ENCODE assay signal across 10 cellular contexts in genomic region chr14:95523051-95523817, GRCh38. TPM values are rescaled to one million over a fixed set of nuclear protein-coding genes. Genes with fewer than 3 reads are reported as not detected.
DNase-seq lines count a peak whose midpoint lies in the region; ATAC-seq and TF ChIP-seq lines count a peak whose summit lies in the region.
"Had no signal": no experiment of that assay in that cellular context is flagged by ENCODE, and none has a peak within 500 bp of the region (broad histone marks: within the 10 kb centered on the region; RNA-seq: fewer than 3 reads in every experiment).

No MANE protein-coding gene starts in this region.

- peak; percentile 59 to 76 (median 73) for ATAC-seq in natural killer cell

- intact Hi-C loops in natural killer cell (cut with micrococcal nuclease): no loop called here

- H3K4me1 Mint-ChIP-seq in CD8-positive, alpha-beta memory T cell: peaks cover 69 to 84% (median 78%) of the 10 kb centered on the region in 3 donors
- peaks cover 62 to 67% of the 10 kb centered on the region in 2 donors for H3K4me1 Mint-ChIP-seq in natural killer cell

- POLR2A ChIA-PET in CD8-positive, alpha-beta memory T cell (lab: Charles Lee): interaction anchor here (0.7 to 2.2 kb wide), 4 partner anchors 10 to 71 kb away, joined by 3 to 13 read pairs (median 4); no protein-coding TSS in a partner anchor

- H3K27ac Mint-ChIP-seq in CD8-positive, alpha-beta memory T cell: peak overlapping the region; percentile 90 to 97 (median 92)
- peak overlapping the region; percentile 86 to 93 for H3K27ac Mint-ChIP-seq in natural killer cell

- DNase-seq in CD8-positive, alpha-beta memory T cell: peak in 1 of 5 donors; percentile 34
- DNase-seq in OCI-M1 (lab: John Stamatoyannopoulos, UW) (peak; percentile 93), adipocyte (ENCODE audit: low read depth) (no peak), natural killer cell (peak; percentile 20), middle frontal gyrus (ENCODE audit: extremely low spot score, low spot score) (no peak), RKO (ENCODE audit: low spot score) (no peak), GM03348 (ENCODE audit: low spot score) (no peak), HK-2 (ENCODE audit: unreplicated experiment) (no peak)
- DNase-seq: cerebellar nuclear complex, NCI-H1694 treated with DMSO at 0.1 percent for 48 hours had no signal

- H3K36me3 Mint-ChIP-seq in CD8-positive, alpha-beta memory T cell: no peaks in the 10 kb centered on the region
- H3K36me3 Mint-ChIP-seq in natural killer cell: no peaks in the 10 kb centered on the region

- CTCF ChIA-PET in CD8-positive, alpha-beta memory T cell (lab: Charles Lee): interaction anchor here (0.9 to 3.4 kb wide), 9 partner anchors 9 to 96 kb away, joined by 3 to 41 read pairs (median 7); partner anchors contain the start of gene GLRX5

- no peaks in the 10 kb centered on the region for H3K36me3 ChIP-seq in CD8-positive, alpha-beta memory T cell (ENCODE audit: insufficient read depth, low read length)
- H3K36me3 ChIP-seq in adipocyte (ENCODE audit: control insufficient read depth, insufficient read depth, low read length, severe bottlenecking): no peaks in the 10 kb centered on the region

- H3K27me3 Mint-ChIP-seq in CD8-positive, alpha-beta memory T cell: no peaks in the 10 kb centered on the region
- no peaks in the 10 kb centered on the region for H3K27me3 Mint-ChIP-seq in natural killer cell (ENCODE audit: low read depth in 2 of 2)

- peak overlapping the region; percentile 54 for H3K4me3 ChIP-seq in CD8-positive, alpha-beta memory T cell (ENCODE audit: low read length)
- peak overlapping the region; percentile 73 for H3K4me3 ChIP-seq in adipocyte (ENCODE audit: low read length)

- no peak for TF ChIP-seq CTCF in natural killer cell (IDR thresholded peaks at IDR 0.05)

- no peaks in the 10 kb centered on the region for H3K27me3 ChIP-seq in CD8-positive, alpha-beta memory T cell (ENCODE audit: insufficient read depth, low read length, poor library complexity, severe bottlenecking)
- H3K27me3 ChIP-seq in adipocyte (replicated peaks; ENCODE audit: control insufficient read depth, insufficient read depth, low read length): no peaks in the 10 kb centered on the region

- peak overlapping the region; percentile 91 for H3K9ac ChIP-seq in adipocyte (ENCODE audit: low read length)

- peak overlapping the region; percentile 66 to 89 (median 79) for H3K4me3 Mint-ChIP-seq in CD8-positive, alpha-beta memory T cell
- peak overlapping the region; percentile 74 for H3K4me3 Mint-ChIP-seq in natural killer cell

- no peaks in the 10 kb centered on the region for H3K9me3 Mint-ChIP-seq in CD8-positive, alpha-beta memory T cell
- no peaks in the 10 kb centered on the region for H3K9me3 Mint-ChIP-seq in natural killer cell

- H3K9me3 ChIP-seq in CD8-positive, alpha-beta memory T cell (ENCODE audit: low read length): no peaks in the 10 kb centered on the region
- H3K9me3 ChIP-seq in adipocyte (ENCODE audit: control insufficient read depth, low read length): no peaks in the 10 kb centered on the region

- H3K4me1 ChIP-seq in CD8-positive, alpha-beta memory T cell (ENCODE audit: insufficient read depth, low read length): peaks cover 80% of the 10 kb centered on the region
- peaks cover 78% of the 10 kb centered on the region for H3K4me1 ChIP-seq in adipocyte (ENCODE audit: control insufficient read depth, insufficient read depth, low read length)

- H3K27ac ChIP-seq in CD8-positive, alpha-beta memory T cell (ENCODE audit: low read depth, low read length): peak overlapping the region; percentile 51

RNA-seq across cellular contexts. Expression of gene SYNE3, which starts 6.8 kb away (rescaled TPM):
- total RNA-seq in CD8-positive, alpha-beta memory T cell: 10 to 100 TPM; 37.6 to 39.7 TPM
- 4.3 TPM for polyA plus RNA-seq in CD8-positive, alpha-beta memory T cell
- total RNA-seq in natural killer cell: 10 to 100 TPM; 10.6 to 17.3 (median 15.4) TPM

RNA-seq across cellular contexts. Expression of gene GLRX5, which starts 11.6 kb away (rescaled TPM):
- total RNA-seq in CD8-positive, alpha-beta memory T cell: 10 to 100 TPM; 52.9 to 54.6 TPM
- 72.9 TPM for polyA plus RNA-seq in CD8-positive, alpha-beta memory T cell
- total RNA-seq in natural killer cell: 10 to 100 TPM; 16.7 to 26.0 (median 23.4) TPM

Comparison
In these comparisons a context has a peak if more than half of its experiments do, and no peak if none do; other contexts are left out.
1. DNase-seq: peak in OCI-M1 (single experiment) and natural killer cell (single experiment); none in adipocyte (single experiment), middle frontal gyrus (single experiment), RKO (single experiment), GM03348 (single experiment) and HK-2 (single experiment).